ENCODE assay signal across 15 cellular contexts in the genomic region with DNA sequence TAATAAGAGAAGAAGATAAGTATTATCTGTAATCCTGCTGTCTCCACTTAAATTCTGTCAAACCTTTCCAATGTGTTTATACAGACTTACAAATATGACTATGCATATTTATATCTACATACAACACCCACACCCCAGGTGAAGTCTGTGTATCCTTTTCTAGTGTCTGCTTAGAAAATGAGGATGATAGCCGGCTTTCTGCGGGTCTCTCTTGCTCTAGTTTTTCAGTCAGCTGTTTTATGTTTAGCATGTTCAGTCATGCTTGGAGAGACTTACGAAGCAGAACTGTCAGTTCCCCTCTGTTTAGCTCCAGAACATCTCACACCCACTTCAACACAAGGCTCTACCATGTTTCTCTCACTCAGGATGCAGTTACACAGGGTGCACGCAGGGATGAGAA.
DNase-seq lines count a peak whose midpoint lies in the region; ATAC-seq, FAIRE-seq and TF ChIP-seq lines count a peak whose summit lies in the region.
"Had no signal": no experiment of that assay in that cellular context is flagged by ENCODE, and none has a peak within 500 bp of the region (broad histone marks: within the 10 kb centered on the region; RNA-seq: fewer than 3 reads in every experiment).

No MANE protein-coding gene starts in this region.

- H3K4me2 ChIP-seq in GM23338: no peak overlapping the region
- H3K4me2 ChIP-seq: hepatocyte had no signal

- H3K4me3 ChIP-seq in GM23338: no peak overlapping the region
- H3K4me3 ChIP-seq: breast epithelium, hepatocyte had no signal

- H3K9me2 ChIP-seq in GM23338 (ENCODE audit: insufficient read depth): no peaks in the 10 kb centered on the region; the same call in 1 of the 2 replicates

- H3K4me1 Mint-ChIP-seq in GM23338: peaks cover 4% of the 10 kb centered on the region
- H3K4me1 Mint-ChIP-seq: stimulated activated naive CD8-positive, alpha-beta T cell treated with anti-CD3 and anti-CD28 coated beads, Interleukin-15, amount 100 ng/mL, for 72 hours had no signal

- DNase-seq in erythroblast (lab: John Stamatoyannopoulos, UW) (peak; percentile 61 to 86), GM23338 (ENCODE audit: low spot score) (no peak), NCI-H1694 (lab: John Stamatoyannopoulos, UW) (no peak), H54 (ENCODE audit: insufficient read length, low spot score) (no peak)
- DNase-seq: activated CD4-positive, alpha-beta memory T cell treated with anti-CD3 and anti-CD28 coated beads for 36 hours; activated gamma-delta T cell; CD4-positive, alpha-beta memory T cell; stimulated activated CD4-positive, alpha-beta T cell treated with anti-CD3 and anti-CD28 coated beads, Interleukin-4, amount 100 ng/mL, for 24 hours; stimulated activated naive CD8-positive, alpha-beta T cell treated with anti-CD3 and anti-CD28 coated beads, Interleukin-15, amount 100 ng/mL, for 72 hours had no signal

- H2AFZ ChIP-seq in GM23338: no peak overlapping the region
- H2AFZ ChIP-seq: hepatocyte had no signal

- H3K36me3 Mint-ChIP-seq in GM23338 (ENCODE audit: low read depth): peaks cover 6% of the 10 kb centered on the region; the same call in 2 of the 3 replicates

- FAIRE-seq in H54 (lab: Jason Lieb, UNC): no peak

- ATAC-seq in GM18498 (IDR thresholded peaks at IDR 0.05; ENCODE audit: unreplicated experiment) (peak; percentile 79), GM19452 (IDR thresholded peaks at IDR 0.05; ENCODE audit: unreplicated experiment) (peak; percentile 58), HG03095 (IDR thresholded peaks at IDR 0.05; ENCODE audit: unreplicated experiment) (peak; percentile 65), GM23338 (no peak)
- ATAC-seq: stimulated activated naive CD8-positive, alpha-beta T cell treated with anti-CD3 and anti-CD28 coated beads, Interleukin-15, amount 100 ng/mL, for 72 hours had no signal

- no peak overlapping the region for H3K27ac Mint-ChIP-seq in GM23338
- H3K27ac Mint-ChIP-seq: activated CD4-positive, alpha-beta memory T cell treated with anti-CD3 and anti-CD28 coated beads for 36 hours; CD4-positive, alpha-beta memory T cell; stimulated activated naive CD8-positive, alpha-beta T cell treated with anti-CD3 and anti-CD28 coated beads, Interleukin-15, amount 100 ng/mL, for 72 hours; T-helper 1 cell treated with Interleukin-12 subunit alpha and Interleukin-12 subunit beta and Interleukin-4 antibody, amounts not matched to agents 30 μg/mL and 1 μg/mL, for 36 hours had no signal

- H3K9me3 Mint-ChIP-seq in GM23338: no peaks in the 10 kb centered on the region
- H3K9me3 Mint-ChIP-seq: activated CD4-positive, alpha-beta memory T cell treated with anti-CD3 and anti-CD28 coated beads for 36 hours; CD4-positive, alpha-beta memory T cell; stimulated activated naive CD8-positive, alpha-beta T cell treated with anti-CD3 and anti-CD28 coated beads, Interleukin-15, amount 100 ng/mL, for 72 hours; T-helper 1 cell treated with Interleukin-12 subunit alpha and Interleukin-12 subunit beta and Interleukin-4 antibody, amounts not matched to agents 30 μg/mL and 1 μg/mL, for 36 hours had no signal

- H3F3A ChIP-seq in GM23338 (replicated peaks; ENCODE audit: low read depth): no peaks in the 10 kb centered on the region

- no peaks in the 10 kb centered on the region for H3K79me2 ChIP-seq in GM23338 (replicated peaks; ENCODE audit: insufficient read depth)
- H3K79me2 ChIP-seq: hepatocyte had no signal

- no peak for TF ChIP-seq CTCF in GM23338 (conservative IDR thresholded peaks at IDR 0.05; ENCODE audit: low read depth in 2 of 2)

- H4K20me1 ChIP-seq in GM23338 (replicated peaks; ENCODE audit: insufficient read depth): no peaks in the 10 kb centered on the region; the same call in 1 of the 2 replicates

- no peaks in the 10 kb centered on the region for H3K4me1 ChIP-seq in GM23338 (ENCODE audit: insufficient read depth)
- H3K4me1 ChIP-seq: breast epithelium had no signal

- no peak overlapping the region for H3K4me3 Mint-ChIP-seq in GM23338
- H3K4me3 Mint-ChIP-seq: activated CD4-positive, alpha-beta memory T cell treated with anti-CD3 and anti-CD28 coated beads for 36 hours; CD4-positive, alpha-beta memory T cell; stimulated activated naive CD8-positive, alpha-beta T cell treated with anti-CD3 and anti-CD28 coated beads, Interleukin-15, amount 100 ng/mL, for 72 hours; T-helper 1 cell treated with Interleukin-12 subunit alpha and Interleukin-12 subunit beta and Interleukin-4 antibody, amounts not matched to agents 30 μg/mL and 1 μg/mL, for 36 hours had no signal

- no peak overlapping the region for H3K27ac ChIP-seq in GM23338 (ENCODE audit: low read depth)
- H3K27ac ChIP-seq: breast epithelium, hepatocyte had no signal

- no peaks in the 10 kb centered on the region for H3K27me3 ChIP-seq in GM23338 (ENCODE audit: insufficient read depth)
- H3K27me3 ChIP-seq: breast epithelium, hepatocyte had no signal

- no peaks in the 10 kb centered on the region for H3K27me3 Mint-ChIP-seq in GM23338 (ENCODE audit: insufficient read depth, low read depth, poor library complexity)
- H3K27me3 Mint-ChIP-seq: activated CD4-positive, alpha-beta memory T cell treated with anti-CD3 and anti-CD28 coated beads for 36 hours; CD4-positive, alpha-beta memory T cell; stimulated activated naive CD8-positive, alpha-beta T cell treated with anti-CD3 and anti-CD28 coated beads, Interleukin-15, amount 100 ng/mL, for 72 hours had no signal

- no peaks in the 10 kb centered on the region; the same call in 1 of the 2 replicates for H3K36me3 ChIP-seq in GM23338 (ENCODE audit: insufficient read depth)
- H3K36me3 ChIP-seq: breast epithelium had no signal

- TF ChIP-seq POLR2A in erythroblast (IDR thresholded peaks at IDR 0.05; ENCODE audit: low read length) (no peak), H54 (IDR thresholded peaks at IDR 0.05; ENCODE audit: low read depth, low read length) (no peak)

TF ChIP-seq in GM23338, 12 proteins besides CTCF, POLR2A, EP300 and RAD21 (continues in another document):
- TF ChIP-seq ZNF331 (CRISPR knock-in tag; IDR thresholded peaks at IDR 0.05; ENCODE audit: low read depth) (no peak), NANOG (IDR thresholded peaks at IDR 0.05; ENCODE audit: borderline replicate concordance) (no peak), REST (IDR thresholded peaks at IDR 0.05; ENCODE audit: unreplicated experiment) (no peak), EZH2 (IDR thresholded peaks at IDR 0.05; ENCODE audit: low read depth, unreplicated experiment) (no peak), CREB1 (CRISPR knock-in tag; IDR thresholded peaks at IDR 0.05; ENCODE audit: low read depth) (no peak), EZH2phosphoT487 (IDR thresholded peaks at IDR 0.05; ENCODE audit: unreplicated experiment) (no peak), POLR2AphosphoS5 (IDR thresholded peaks at IDR 0.05; ENCODE audit: low read depth) (no peak)
- TF ChIP-seq, protein P1, sequence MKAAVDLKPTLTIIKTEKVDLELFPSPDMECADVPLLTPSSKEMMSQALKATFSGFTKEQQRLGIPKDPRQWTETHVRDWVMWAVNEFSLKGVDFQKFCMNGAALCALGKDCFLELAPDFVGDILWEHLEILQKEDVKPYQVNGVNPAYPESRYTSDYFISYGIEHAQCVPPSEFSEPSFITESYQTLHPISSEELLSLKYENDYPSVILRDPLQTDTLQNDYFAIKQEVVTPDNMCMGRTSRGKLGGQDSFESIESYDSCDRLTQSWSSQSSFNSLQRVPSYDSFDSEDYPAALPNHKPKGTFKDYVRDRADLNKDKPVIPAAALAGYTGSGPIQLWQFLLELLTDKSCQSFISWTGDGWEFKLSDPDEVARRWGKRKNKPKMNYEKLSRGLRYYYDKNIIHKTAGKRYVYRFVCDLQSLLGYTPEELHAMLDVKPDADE (IDR thresholded peaks at IDR 0.05): no peak

Comparison
In these comparisons a context has a peak if more than half of its experiments do, and no peak if none do; other contexts are left out.
1. DNase-seq: peak in erythroblast (2 of 2); none in GM23338 (single experiment), NCI-H1694 (single experiment) and H54 (single experiment).